Comparison of ENCODE assay signal across 21 cellular contexts in genomic region chr15:68433551-68433950, GRCh38.
"Had no signal": no experiment of that assay in that cellular context is flagged by ENCODE, and none has a peak within 500 bp of the region (broad histone marks: within the 10 kb centered on the region; RNA-seq: fewer than 3 reads in every experiment).

No MANE protein-coding gene starts in this region.

- H3K27ac ChIP-seq: sigmoid colon, testis had no signal

- H3K9me3 Mint-ChIP-seq: activated naive CD4-positive, alpha-beta T cell treated with anti-CD3 and anti-CD28 coated beads, Interleukin-2, amount 10 ng/mL, durations not matched to agents 7 days and 5 days; memory B cell had no signal

- H3K36me3 Mint-ChIP-seq: activated naive CD4-positive, alpha-beta T cell treated with anti-CD3 and anti-CD28 coated beads, Interleukin-2, amount 10 ng/mL, durations not matched to agents 7 days and 5 days; memory B cell had no signal

- H3K9me3 ChIP-seq: sigmoid colon, testis had no signal

- H3K4me1 ChIP-seq: testis had no signal

- ATAC-seq: left ventricle myocardium superior had no signal

- H3K4me1 Mint-ChIP-seq: memory B cell had no signal

- H3K36me3 ChIP-seq: sigmoid colon had no signal

- DNase-seq: activated CD4-positive, alpha-beta T cell treated with anti-CD3 and anti-CD28 coated beads for 1 hour; activated CD4-positive, alpha-beta T cell treated with anti-CD3 and anti-CD28 coated beads, Interleukin-2, amount 50 U/mL, for 1 hour; activated effector memory CD4-positive, alpha-beta T cell treated with anti-CD3 and anti-CD28 coated beads, Interleukin-2, amount 50 U/mL, for 16 hours; activated naive CD4-positive, alpha-beta T cell treated with anti-CD3 and anti-CD28 coated beads, Interleukin-2, amount 10 ng/mL, durations not matched to agents 7 days and 5 days; activated T-cell treated with anti-CD3 and anti-CD28 coated beads for 4 hours; amygdala; cerebellar nuclear complex; cortex of kidney; foreskin fibroblast; kidney glomerular epithelial cell; left ventricle myocardium superior; nephron progenitor cell; nucleus accumbens; sigmoid colon; stimulated activated CD4-positive, alpha-beta T cell treated with anti-CD3 and anti-CD28 coated beads, Interleukin-15, amount 100 ng/mL, for 24 hours; stimulated activated naive CD4-positive, alpha-beta T cell; T-helper 9 cell; testis had no signal

- H3K4me3 Mint-ChIP-seq: activated naive CD4-positive, alpha-beta T cell treated with anti-CD3 and anti-CD28 coated beads, Interleukin-2, amount 10 ng/mL, durations not matched to agents 7 days and 5 days; memory B cell had no signal

- H3K27ac Mint-ChIP-seq: activated naive CD4-positive, alpha-beta T cell treated with anti-CD3 and anti-CD28 coated beads, Interleukin-2, amount 10 ng/mL, durations not matched to agents 7 days and 5 days; memory B cell; nephron progenitor cell had no signal

- FAIRE-seq: endometrium had no signal

- H3K4me3 ChIP-seq: sigmoid colon, smooth muscle cell, testis had no signal
